ENCODE assay signal across 17 cellular contexts in the genomic region with DNA sequence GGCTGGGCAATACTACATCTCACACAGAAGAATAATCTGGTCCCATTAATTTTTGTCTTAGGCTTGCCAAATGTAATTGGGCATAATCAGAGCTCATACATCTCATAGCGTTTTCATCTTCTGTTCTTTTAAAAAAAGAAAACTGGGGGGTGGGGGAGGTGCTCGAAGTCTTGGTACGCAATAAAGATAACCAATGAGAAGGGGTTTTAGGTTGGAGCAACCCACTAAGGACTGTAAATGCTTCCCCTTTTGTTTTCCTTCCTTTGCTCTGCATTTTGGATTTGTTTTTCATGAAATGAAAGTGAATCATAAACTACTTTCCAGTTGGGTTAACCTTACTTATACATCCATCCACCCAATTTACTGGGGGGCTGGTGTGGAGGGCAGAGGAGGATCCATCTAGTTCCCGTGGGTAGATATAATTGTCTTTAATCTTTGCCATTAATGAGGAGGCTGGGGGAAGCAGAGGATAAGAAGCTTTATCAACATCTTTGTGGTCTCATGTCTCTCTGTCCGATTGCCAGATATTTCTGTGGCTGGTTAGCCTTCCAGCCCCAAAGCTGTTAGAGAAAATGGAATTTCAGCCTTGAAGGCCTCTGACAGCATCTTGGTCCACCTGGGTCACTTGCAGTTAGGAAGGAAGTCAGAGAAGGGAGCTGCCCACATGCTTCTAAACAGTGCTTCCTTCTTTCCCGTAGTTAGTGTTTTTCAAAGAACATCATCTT. TPM values are rescaled to one million over a fixed set of nuclear protein-coding genes. Genes with fewer than 3 reads are reported as not detected.
DNase-seq lines count a peak whose midpoint lies in the region; ATAC-seq, FAIRE-seq and TF ChIP-seq lines count a peak whose summit lies in the region.
"Had no signal": no experiment of that assay in that cellular context is flagged by ENCODE, and none has a peak within 500 bp of the region (broad histone marks: within the 10 kb centered on the region; RNA-seq: fewer than 3 reads in every experiment).

No MANE protein-coding gene starts in this region.

- TF ChIP-seq CTCF in NB4 (IDR thresholded peaks at IDR 0.05; ENCODE audit: low read depth, low read length) (no peak), activated B cell treated with CpG ODN at 0.5 μM for 24 hours (IDR thresholded peaks at IDR 0.05) (no peak), neutrophil (IDR thresholded peaks at IDR 0.05) (no peak)

- peaks cover 2% of the 10 kb centered on the region for H3K36me3 Mint-ChIP-seq in activated B cell treated with CpG ODN at 0.5 μM for 24 hours (ENCODE audit: low read depth)
- H3K36me3 Mint-ChIP-seq: activated naive CD4-positive, alpha-beta T cell treated with anti-CD3 and anti-CD28 coated beads, Interleukin-2, amount 50 U/mL, for 24 hours had no signal

- TF ChIP-seq POLR2A in GM12891 (IDR thresholded peaks at IDR 0.05; ENCODE audit: low read depth, low read length), result no peak
- TF ChIP-seq POLR2A in NB4 (IDR thresholded peaks at IDR 0.05; ENCODE audit: extremely low read depth, insufficient read length), result no peak

- H3K9me3 Mint-ChIP-seq in activated B cell treated with CpG ODN at 0.5 μM for 24 hours, result no peaks in the 10 kb centered on the region
- H3K9me3 Mint-ChIP-seq: activated CD4-positive, alpha-beta T cell treated with anti-CD3 and anti-CD28 coated beads, Interleukin-2, amount 10 ng/mL, durations not matched to agents 24 days and 14 days; activated naive CD4-positive, alpha-beta T cell treated with anti-CD3 and anti-CD28 coated beads, Interleukin-2, amount 50 U/mL, for 24 hours had no signal

- no peak for ATAC-seq in activated B cell treated with CpG ODN at 0.5 μM for 24 hours (ENCODE audit: low read depth)

- peak overlapping the region; percentile 32 for H3K27ac Mint-ChIP-seq in activated B cell treated with CpG ODN at 0.5 μM for 24 hours
- H3K27ac Mint-ChIP-seq: activated CD4-positive, alpha-beta T cell treated with anti-CD3 and anti-CD28 coated beads, Interleukin-2, amount 10 ng/mL, durations not matched to agents 24 days and 14 days; activated naive CD4-positive, alpha-beta T cell treated with anti-CD3 and anti-CD28 coated beads, Interleukin-2, amount 50 U/mL, for 24 hours had no signal

- H3K4me1 ChIP-seq in neutrophil (ENCODE audit: control insufficient read depth in 1 of 2, insufficient read depth in 1 of 2, low read depth in 1 of 2, low read length in 1 of 2), result peaks cover 20 to 24% of the 10 kb centered on the region in 2 experiments

- CTCF ChIA-PET in activated B cell treated with CpG ODN at 0.5 μM for 24 hours (lab: Charles Lee), result no interaction called here
- CTCF ChIA-PET in HEK293T (lab: Yijun Ruan, JAX), result interaction anchor here (0.6 to 1.5 kb wide), 3 partner anchors 10 to 59 kb away, joined by 3 to 5 read pairs (median 3); no protein-coding TSS in a partner anchor

- no peaks in the 10 kb centered on the region for H3K36me3 ChIP-seq in neutrophil
- H3K36me3 ChIP-seq: suprapubic skin had no signal

- H3K4me3 Mint-ChIP-seq in activated B cell treated with CpG ODN at 0.5 μM for 24 hours, result peak overlapping the region; percentile 51
- H3K4me3 Mint-ChIP-seq: activated CD4-positive, alpha-beta T cell treated with anti-CD3 and anti-CD28 coated beads, Interleukin-2, amount 10 ng/mL, durations not matched to agents 24 days and 14 days; activated naive CD4-positive, alpha-beta T cell treated with anti-CD3 and anti-CD28 coated beads, Interleukin-2, amount 50 U/mL, for 24 hours had no signal

- no peaks in the 10 kb centered on the region for H3K27me3 Mint-ChIP-seq in activated B cell treated with CpG ODN at 0.5 μM for 24 hours
- H3K27me3 Mint-ChIP-seq: activated naive CD4-positive, alpha-beta T cell treated with anti-CD3 and anti-CD28 coated beads, Interleukin-2, amount 50 U/mL, for 24 hours had no signal

- peaks cover 35% of the 10 kb centered on the region for H3K4me1 Mint-ChIP-seq in activated B cell treated with CpG ODN at 0.5 μM for 24 hours
- H3K4me1 Mint-ChIP-seq: activated naive CD4-positive, alpha-beta T cell treated with anti-CD3 and anti-CD28 coated beads, Interleukin-2, amount 50 U/mL, for 24 hours had no signal

- POLR2A ChIA-PET in activated B cell treated with CpG ODN at 0.5 μM for 24 hours (lab: Charles Lee) (interaction anchor here (0.5 to 0.6 kb wide), 2 partner anchors 14 to 35 kb away, joined by 4 read pairs; no protein-coding TSS in a partner anchor), HEK293T (lab: Yijun Ruan, JAX) (interaction anchor here (0.7 kb wide), 1 partner anchor 12 kb away, joined by 4 read pairs; no protein-coding TSS in a partner anchor)

- intact Hi-C loops in activated B cell treated with CpG ODN at 0.5 μM for 24 hours (cut with micrococcal nuclease), result no loop called here

- DNase-seq in GM12891 (ENCODE audit: insufficient read length, low spot score), result no peak
- DNase-seq in NB4 (ENCODE audit: low read depth), result peak; percentile 56
- no peak for DNase-seq in activated B cell treated with CpG ODN at 0.5 μM for 24 hours
- DNase-seq in urothelium cell line (ENCODE audit: low spot score), result no peak
- no peak for DNase-seq in LoVo (ENCODE audit: low spot score)
- no peak for DNase-seq in HTR-8/SVneo (ENCODE audit: insufficient read length, low spot score)
- no peak for DNase-seq in HEK293T (ENCODE audit: extremely low spot score)
- DNase-seq: activated CD4-positive, alpha-beta T cell treated with anti-CD3 and anti-CD28 coated beads, Interleukin-2, amount 10 ng/mL, durations not matched to agents 24 days and 14 days; activated T-cell treated with anti-CD3 and anti-CD28 coated beads for 4 hours; central memory CD4-positive, alpha-beta T cell; DMS53; effector memory CD4-positive, alpha-beta T cell; NCI-H2081; NCI-H524 treated with DMSO at 0.1 percent for 48 hours had no signal

- H3K4me3 ChIP-seq in NB4 (ENCODE audit: low read depth, low read length), result peak overlapping the region; percentile 2
- H3K4me3 ChIP-seq in neutrophil (ENCODE audit: low read depth in 1 of 2, low read length in 1 of 2), result peak overlapping the region; percentile 17 to 18
- H3K4me3 ChIP-seq: suprapubic skin had no signal

- peak overlapping the region; percentile 81 for H3K27ac ChIP-seq in neutrophil
- H3K27ac ChIP-seq: suprapubic skin had no signal

- FAIRE-seq in GM12891 (lab: Jason Lieb, UNC) (peak; percentile 69), urothelium cell line (lab: Jason Lieb, UNC) (no peak), HTR-8/SVneo (lab: Jason Lieb, UNC) (no peak)

- H3K27me3 ChIP-seq in neutrophil, result no peaks in the 10 kb centered on the region
- H3K27me3 ChIP-seq: suprapubic skin had no signal

- no peaks in the 10 kb centered on the region for H3K9me3 ChIP-seq in neutrophil
- H3K9me3 ChIP-seq: suprapubic skin had no signal

TF ChIP-seq in GM12891, 5 proteins besides CTCF, POLR2A, EP300 and RAD21:
- TF ChIP-seq SPI1 (IDR thresholded peaks at IDR 0.05; ENCODE audit: low read depth, low read length) (no peak), PAX5 (IDR thresholded peaks at IDR 0.05; ENCODE audit: insufficient read depth, low read length, severe bottlenecking) (no peak), POLR2AphosphoS5 (IDR thresholded peaks at IDR 0.05; ENCODE audit: low read depth, low read length) (no peak), POU2F2 (IDR thresholded peaks at IDR 0.05; ENCODE audit: low read depth, low read length) (no peak), TAF1 (IDR thresholded peaks at IDR 0.05; ENCODE audit: low read depth, low read length) (no peak)

TF ChIP-seq in HEK293T, 16 proteins besides CTCF, POLR2A, EP300 and RAD21:
- TF ChIP-seq FOXK2 (IDR thresholded peaks at IDR 0.05), result no peak
- no peak for TF ChIP-seq LEF1 (IDR thresholded peaks at IDR 0.05; ENCODE audit: borderline replicate concordance)
- TF ChIP-seq SP1 (IDR thresholded peaks at IDR 0.05), result no peak
- no peak for TF ChIP-seq L3MBTL2 (conservative IDR thresholded peaks at IDR 0.05)
- no peak for TF ChIP-seq TARDBP (IDR thresholded peaks at IDR 0.05)
- TF ChIP-seq BHLHE40 (IDR thresholded peaks at IDR 0.05; ENCODE audit: borderline replicate concordance), result no peak
- no peak for TF ChIP-seq ZNF384 (IDR thresholded peaks at IDR 0.05)
- no peak for TF ChIP-seq FOXM1 (IDR thresholded peaks at IDR 0.05; ENCODE audit: borderline replicate concordance)
- TF ChIP-seq ARNT (IDR thresholded peaks at IDR 0.05), result no peak
- no peak for TF ChIP-seq SUZ12 (IDR thresholded peaks at IDR 0.05)
- TF ChIP-seq, protein P1, sequence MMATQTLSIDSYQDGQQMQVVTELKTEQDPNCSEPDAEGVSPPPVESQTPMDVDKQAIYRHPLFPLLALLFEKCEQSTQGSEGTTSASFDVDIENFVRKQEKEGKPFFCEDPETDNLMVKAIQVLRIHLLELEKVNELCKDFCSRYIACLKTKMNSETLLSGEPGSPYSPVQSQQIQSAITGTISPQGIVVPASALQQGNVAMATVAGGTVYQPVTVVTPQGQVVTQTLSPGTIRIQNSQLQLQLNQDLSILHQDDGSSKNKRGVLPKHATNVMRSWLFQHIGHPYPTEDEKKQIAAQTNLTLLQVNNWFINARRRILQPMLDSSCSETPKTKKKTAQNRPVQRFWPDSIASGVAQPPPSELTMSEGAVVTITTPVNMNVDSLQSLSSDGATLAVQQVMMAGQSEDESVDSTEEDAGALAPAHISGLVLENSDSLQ (IDR thresholded peaks at IDR 0.05), result no peak
- TF ChIP-seq HDGF (IDR thresholded peaks at IDR 0.05; ENCODE audit: borderline replicate concordance), result no peak
- no peak for TF ChIP-seq CTBP1 (IDR thresholded peaks at IDR 0.05; ENCODE audit: borderline replicate concordance)
- no peak for TF ChIP-seq FOXA1 (IDR thresholded peaks at IDR 0.05)
- no peak for TF ChIP-seq ELF4 (IDR thresholded peaks at IDR 0.05)
- no peak for TF ChIP-seq NFRKB (IDR thresholded peaks at IDR 0.05)

RNA-seq across cellular contexts. Expression of a gene that starts 57.1 kb away (rescaled TPM):
- polyA plus RNA-seq in GM12891 (2012; ENCODE audit: low read depth, missing spikeins), result 1.4 TPM
- total RNA-seq in activated B cell treated with CpG ODN at 0.5 μM for 24 hours, result 68.6 and 73.0 TPM in 2 replicates
